12 cellular contexts compared by ENCODE assay signal in genomic region chr14:72608391-72609204, GRCh38.
A peak's percentile ranks its signal among the peaks of the same experiment; 100 is the strongest.
DNase-seq lines count a peak whose midpoint lies in the region; ATAC-seq, FAIRE-seq and TF ChIP-seq lines count a peak whose summit lies in the region.
"Had no signal": no experiment of that assay in that cellular context is flagged by ENCODE, and none has a peak within 500 bp of the region (broad histone marks: within the 10 kb centered on the region; RNA-seq: fewer than 3 reads in every experiment).

No MANE protein-coding gene starts in this region.

- H3K4me3 ChIP-seq in HepG2 (replicated peaks in 1 of 3; ENCODE audit: insufficient read depth in 1 of 3, low read depth in 2 of 3, low read length in 3 of 3) (no peak overlapping the region), right lobe of liver (no peak overlapping the region), vagina (no peak overlapping the region), gastroesophageal sphincter (no peak overlapping the region)

- H4K20me1 ChIP-seq in HepG2 (ENCODE audit: insufficient read depth, low read length): no peaks in the 10 kb centered on the region

- no peak for TF ChIP-seq RAD21 in HepG2 (CRISPR knock-in tag; IDR thresholded peaks at IDR 0.05)

- no peaks in the 10 kb centered on the region for H3K4me1 ChIP-seq in HepG2 (ENCODE audit: insufficient read depth, low read length)
- H3K4me1 ChIP-seq in right lobe of liver: peaks cover 0 to 9% (median 4%) of the 10 kb centered on the region in 4 donors
- no peaks in the 10 kb centered on the region for H3K4me1 ChIP-seq in vagina
- peaks cover 0 to 7% (median 0%) of the 10 kb centered on the region in 3 donors for H3K4me1 ChIP-seq in gastroesophageal sphincter

- peaks cover 4 to 42% of the 10 kb centered on the region in 2 experiments; a peak in 4 of 5 replicates for H3K27me3 ChIP-seq in HepG2 (ENCODE audit: control insufficient read depth in 1 of 2, insufficient read depth in 2 of 2, low read length in 2 of 2)
- H3K27me3 ChIP-seq in right lobe of liver: no peaks in the 10 kb centered on the region
- no peaks in the 10 kb centered on the region for H3K27me3 ChIP-seq in vagina
- H3K27me3 ChIP-seq in gastroesophageal sphincter: no peaks in the 10 kb centered on the region

- POLR2A ChIA-PET in HepG2 (lab: Yijun Ruan, JAX): no interaction called here

- H3K4me2 ChIP-seq in HepG2 (ENCODE audit: low read depth, low read length): no peak overlapping the region

- CTCF ChIA-PET in HepG2 (lab: Yijun Ruan, JAX; ENCODE audit: low intra/inter-chr PET ratio, low total read pairs): no interaction called here

- TF ChIP-seq POLR2A in HepG2 (IDR thresholded peaks at IDR 0.05; ENCODE audit: insufficient read depth in 1 of 2, low read depth in 2 of 2, low read length in 2 of 2) (no peak), right lobe of liver (IDR thresholded peaks at IDR 0.05) (no peak), vagina (IDR thresholded peaks at IDR 0.05) (no peak), gastroesophageal sphincter (IDR thresholded peaks at IDR 0.05) (no peak)

- H2AFZ ChIP-seq in HepG2 (ENCODE audit: low read length): no peak overlapping the region

- no peak for FAIRE-seq in HepG2 (lab: Jason Lieb, UNC)

- intact Hi-C loops in HepG2 (cut with micrococcal nuclease; ENCODE audit: unreplicated experiment): no loop called here
- intact Hi-C loops in right lobe of liver (cut with DNase I): no loop called here
- intact Hi-C loops in vagina (cut with DNase I): no loop called here

- no peak for ATAC-seq in HepG2
- no peak for ATAC-seq in right lobe of liver
- no peak for ATAC-seq in gastroesophageal sphincter
- ATAC-seq in GM19023 (IDR thresholded peaks at IDR 0.05; ENCODE audit: unreplicated experiment): no peak
- ATAC-seq: activated CD8-positive, alpha-beta T cell treated with anti-CD3 and anti-CD28 coated beads, Interleukin-2, amount 10 ng/mL, durations not matched to agents 7 days and 5 days had no signal

- no peak for TF ChIP-seq CTCF in HepG2 (CRISPR knock-in tag; IDR thresholded peaks at IDR 0.05)
- no peak for TF ChIP-seq CTCF in right lobe of liver (IDR thresholded peaks at IDR 0.05)
- TF ChIP-seq CTCF in vagina (IDR thresholded peaks at IDR 0.05): no peak
- no peak for TF ChIP-seq CTCF in gastroesophageal sphincter (IDR thresholded peaks at IDR 0.05)

- WGBS in HepG2 (ENCODE audit: low lambda C conversion rate): 2% methylated on average over 6 of the region's 8 CpGs
- WGBS in right lobe of liver (ENCODE audit: insufficient coverage, low coverage, low lambda C conversion rate, missing lambda C conversion rate): 88% methylated on average over 7 of the region's 8 CpGs
- WGBS in gastroesophageal sphincter (ENCODE audit: low coverage in 1 of 2), 2 donors: 74 to 90% methylated on average over 7 to 8 of the region's 8 CpGs

- in situ Hi-C loops in HepG2 (cut with HindIII; ENCODE audit: extremely low pct_ligation_motif_present, low pct_unique_long_range_greater_than_20kb): no loop called here

- H3K27ac ChIP-seq in HepG2 (ENCODE audit: extremely low read length, insufficient read depth, low read length) (no peak overlapping the region), right lobe of liver (no peak overlapping the region), angular gyrus (ENCODE audit: low read depth, low read length) (peak overlapping the region; percentile 50), vagina (no peak overlapping the region), gastroesophageal sphincter (no peak overlapping the region)

- no peak for TF ChIP-seq EP300 in HepG2 (IDR thresholded peaks at IDR 0.05; ENCODE audit: low read depth in 2 of 2, low read length in 2 of 2)
- no peak for TF ChIP-seq EP300 in HepG2 (CRISPR knock-in tag; IDR thresholded peaks at IDR 0.05; ENCODE audit: borderline replicate concordance)
- TF ChIP-seq EP300 in gastroesophageal sphincter (IDR thresholded peaks at IDR 0.05): no peak

- DNase-seq in HepG2 (ENCODE audit: low spot score): no peak
- no peak for DNase-seq in right lobe of liver
- DNase-seq in iPS-NIHi7 (ENCODE audit: extremely low spot score): peak; percentile 36
- peak; percentile 54 to 84 for DNase-seq in vagina (ENCODE audit: extremely low spot score in 2 of 2)
- no peak for DNase-seq in NCI-H345 (lab: John Stamatoyannopoulos, UW)
- DNase-seq: activated CD8-positive, alpha-beta T cell treated with anti-CD3 and anti-CD28 coated beads, Interleukin-2, amount 10 ng/mL, durations not matched to agents 7 days and 5 days; CD4-positive, CD25-positive, alpha-beta regulatory T cell; effector CD4-positive, alpha-beta T cell; NCI-H526 had no signal

- H3K36me3 ChIP-seq in HepG2 (replicated peaks in 1 of 2; ENCODE audit: control insufficient read depth in 1 of 2, insufficient read depth in 2 of 2, low read length in 2 of 2) (no peaks in the 10 kb centered on the region), right lobe of liver (no peaks in the 10 kb centered on the region), vagina (no peaks in the 10 kb centered on the region), gastroesophageal sphincter (no peaks in the 10 kb centered on the region)

- H3K9ac ChIP-seq in HepG2 (ENCODE audit: insufficient read depth, low read depth, low read length): no peak overlapping the region

- no peaks in the 10 kb centered on the region for H3K79me2 ChIP-seq in HepG2 (ENCODE audit: insufficient read depth, low read length)

- BruUV-seq in HepG2 (replicated peaks; lab: Mats Ljungman, UMichigan): no TSS peak

- H3K9me3 ChIP-seq in HepG2 (ENCODE audit: low read length) (no peaks in the 10 kb centered on the region), right lobe of liver (no peaks in the 10 kb centered on the region), vagina (no peaks in the 10 kb centered on the region), gastroesophageal sphincter (no peaks in the 10 kb centered on the region)

TF ChIP-seq in HepG2, 621 proteins besides CTCF, POLR2A, EP300 and RAD21:
- TF ChIP-seq LBX2 (CRISPR knock-in tag; IDR thresholded peaks at IDR 0.05; ENCODE audit: borderline replicate concordance) (no peak), CREB1 (IDR thresholded peaks at IDR 0.05) (0 out of 2 replicates have a peak, but pooled peaks have one; percentile 48), CREB1 (CRISPR knock-in tag; IDR thresholded peaks at IDR 0.05) (no peak), AFF4 (CRISPR knock-in tag; IDR thresholded peaks at IDR 0.05) (no peak)

Comparison
In these comparisons a context has a peak if more than half of its experiments do, and no peak if none do; other contexts are left out.
1. DNase-seq: peak in iPS-NIHi7 (single experiment) and vagina (2 of 2); none in HepG2 (single experiment), right lobe of liver (0 of 3) and NCI-H345 (single experiment).